12 cellular contexts compared by ENCODE assay signal in genomic region chr1:108702109-108702508, GRCh38. TPM values are rescaled to one million over a fixed set of nuclear protein-coding genes. Genes with fewer than 3 reads are reported as not detected.
"Had no signal": no experiment of that assay in that cellular context is flagged by ENCODE, and none has a peak within 500 bp of the region (broad histone marks: within the 10 kb centered on the region; RNA-seq: fewer than 3 reads in every experiment).

No MANE protein-coding gene starts in this region.

RNA-seq across cellular contexts. Expression of gene FNDC7, which starts 10.6 kb away (rescaled TPM):
- total RNA-seq: activated naive CD8-positive, alpha-beta T cell treated with anti-CD3 and anti-CD28 coated beads for 36 hours; dermis blood vessel endothelial cell; foreskin keratinocyte; glomerular endothelial cell; kidney; myocyte; neural crest cell; occipital lobe; skeletal muscle tissue; stomach; transverse colon had no signal
- polyA plus RNA-seq: esophagus, stomach had no signal
